Comparison of ENCODE assay signal across 8 cellular contexts in the genomic region with DNA sequence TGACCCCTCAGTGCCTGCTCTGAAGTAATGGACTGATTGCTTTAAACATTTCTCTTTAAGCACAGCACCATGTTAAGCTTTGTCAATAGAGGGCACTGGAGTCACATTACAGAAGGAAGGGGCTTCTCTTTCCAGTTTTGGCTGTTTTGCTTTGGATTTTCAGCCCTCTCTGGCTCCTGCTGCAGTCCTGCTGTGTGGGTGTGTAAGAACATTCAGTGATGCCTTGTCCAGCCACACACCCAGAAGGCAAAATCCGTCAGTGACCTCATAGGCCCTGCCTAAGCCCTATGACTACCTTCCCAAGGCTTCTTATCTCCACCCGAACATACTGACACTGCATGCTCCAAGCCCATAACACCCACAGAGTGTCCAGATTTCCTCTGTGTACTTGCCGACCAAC.
A peak's percentile ranks its signal among the peaks of the same experiment; 100 is the strongest.
DNase-seq lines count a peak whose midpoint lies in the region; ATAC-seq and TF ChIP-seq lines count a peak whose summit lies in the region.

No MANE protein-coding gene starts in this region.

- H3K79me2 ChIP-seq in OCI-LY3 (ENCODE audit: low read length) = no peaks in the 10 kb centered on the region

- H4K20me1 ChIP-seq in OCI-LY3 (ENCODE audit: insufficient read depth, low read length) = no peaks in the 10 kb centered on the region

- no peak overlapping the region for H3K27ac ChIP-seq in OCI-LY3 (ENCODE audit: low read length)

- no peaks in the 10 kb centered on the region for H3K4me1 ChIP-seq in OCI-LY3 (ENCODE audit: low read length)

- DNase-seq in NCI-H1436 (lab: John Stamatoyannopoulos, UW) = peak; percentile 0
- no peak for DNase-seq in NCI-H1436 treated with DMSO at 0.1 percent for 48 hours (lab: John Stamatoyannopoulos, UW)
- peak; percentile 97 for DNase-seq in non-pigmented ciliary epithelial cell (ENCODE audit: low read depth)
- DNase-seq in activated CD4-positive, alpha-beta T cell treated with anti-CD3 and anti-CD28 coated beads for 48 hours = no peak
- DNase-seq in effector memory CD8-positive, alpha-beta T cell = no peak

- H3K9me3 ChIP-seq in OCI-LY3 (ENCODE audit: insufficient read depth, low read length) = no peaks in the 10 kb centered on the region

- TF ChIP-seq CTCF in OCI-LY3 (IDR thresholded peaks at IDR 0.05; ENCODE audit: low read depth, low read length) = peak; percentile 87

- H3K4me1 Mint-ChIP-seq in effector memory CD8-positive, alpha-beta T cell (ENCODE audit: low read depth in 2 of 2) = no peaks in the 10 kb centered on the region

- no peaks in the 10 kb centered on the region for H3K27me3 Mint-ChIP-seq in effector memory CD8-positive, alpha-beta T cell

- H3K4me3 Mint-ChIP-seq in effector memory CD8-positive, alpha-beta T cell = no peak overlapping the region

- H3K36me3 ChIP-seq in OCI-LY3 (replicated peaks; ENCODE audit: low read depth, low read length) = no peaks in the 10 kb centered on the region

- ATAC-seq in HG03175 (IDR thresholded peaks at IDR 0.05; ENCODE audit: unreplicated experiment) = peak; percentile 59
- ATAC-seq in esophagus mucosa = peak; percentile 66
- ATAC-seq in effector memory CD8-positive, alpha-beta T cell (replicated peaks) = no peak

- no peak overlapping the region for H3K27ac Mint-ChIP-seq in effector memory CD8-positive, alpha-beta T cell

- H3K27me3 ChIP-seq in OCI-LY3 (ENCODE audit: low read depth, low read length) = no peaks in the 10 kb centered on the region

- H3K9ac ChIP-seq in OCI-LY3 (ENCODE audit: low read length) = no peak overlapping the region

- H3K9me3 Mint-ChIP-seq in effector memory CD8-positive, alpha-beta T cell = peaks cover 5 to 7% of the 10 kb centered on the region in 2 donors

- no peak overlapping the region for H3K4me3 ChIP-seq in OCI-LY3 (ENCODE audit: low read length)

- peak overlapping the region; percentile 16; the same call in 1 of the 2 replicates for H2AFZ ChIP-seq in OCI-LY3 (ENCODE audit: low read depth, low read length)

- no peaks in the 10 kb centered on the region for H3K36me3 Mint-ChIP-seq in effector memory CD8-positive, alpha-beta T cell (ENCODE audit: insufficient read depth)

- H3K4me2 ChIP-seq in OCI-LY3 (ENCODE audit: low read length) = no peak overlapping the region

Comparison
In these comparisons a context has a peak if more than half of its experiments do, and no peak if none do; other contexts are left out.
1. DNase-seq: peak in NCI-H1436 (single experiment) and non-pigmented ciliary epithelial cell (single experiment); none in NCI-H1436 treated with DMSO at 0.1 percent for 48 hours (single experiment), activated CD4-positive, alpha-beta T cell treated with anti-CD3 and anti-CD28 coated beads for 48 hours (single experiment) and effector memory CD8-positive, alpha-beta T cell (0 of 3).